Comparison of ENCODE assay signal across 17 cellular contexts in genomic region chrX:12583543-12583942, GRCh38.
DNase-seq lines count a peak whose midpoint lies in the region; ATAC-seq, FAIRE-seq and TF ChIP-seq lines count a peak whose summit lies in the region.
"Had no signal": no experiment of that assay in that cellular context is flagged by ENCODE, and none has a peak within 500 bp of the region (broad histone marks: within the 10 kb centered on the region; RNA-seq: fewer than 3 reads in every experiment).

No MANE protein-coding gene starts in this region.

- no peaks in the 10 kb centered on the region for H3K36me3 ChIP-seq in H7 (replicated peaks; ENCODE audit: control insufficient read depth, insufficient read depth, low read length)
- H3K36me3 ChIP-seq in WERI-Rb-1 = no peaks in the 10 kb centered on the region
- no peaks in the 10 kb centered on the region for H3K36me3 ChIP-seq in kidney (ENCODE audit: control insufficient read depth in 1 of 2, insufficient read depth in 2 of 2, low read length in 2 of 2)

- H3K4me1 ChIP-seq in kidney (ENCODE audit: control insufficient read depth in 1 of 2, insufficient read depth in 1 of 2, low read depth in 1 of 2, low read length in 2 of 2) = no peaks in the 10 kb centered on the region

- H3K27me3 ChIP-seq in H7 (ENCODE audit: control insufficient read depth, insufficient read depth, low read length) (no peaks in the 10 kb centered on the region), WERI-Rb-1 (ENCODE audit: insufficient read depth, low read depth, severe bottlenecking) (peaks cover 65% of the 10 kb centered on the region)

- H3K4me3 ChIP-seq in H7 (ENCODE audit: insufficient read depth, low read depth, low read length) (no peak overlapping the region), WERI-Rb-1 (ENCODE audit: low read depth, low read length) (no peak overlapping the region), kidney (ENCODE audit: low read length in 2 of 2) (no peak overlapping the region)
- H3K4me3 ChIP-seq: GM12878 had no signal

- TF ChIP-seq CTCF in WERI-Rb-1 (IDR thresholded peaks at IDR 0.05; ENCODE audit: low read depth, low read length) = no peak
- no peak for TF ChIP-seq CTCF in kidney (IDR thresholded peaks at IDR 0.05; ENCODE audit: borderline replicate concordance, extremely low read depth, insufficient read depth)
- no peak for TF ChIP-seq CTCF in GM10266 (IDR thresholded peaks at IDR 0.05; ENCODE audit: control insufficient read depth, insufficient read depth, low read depth, missing control alignments)

- no peak overlapping the region for H3K9ac ChIP-seq in kidney (ENCODE audit: low read length in 2 of 2)

- DNase-seq in H7 (peak; percentile 33), WERI-Rb-1 (peak; percentile 7), kidney (peak; percentile 56), GM10266 (ENCODE audit: extremely low spot score) (no peak), NCI-H69 (lab: John Stamatoyannopoulos, UW) (no peak)
- DNase-seq: C1 segment of cervical spinal cord; Calu3; CD4-positive, alpha-beta memory T cell; COR-L47; DMS53; DND-41; GOT3 had no signal

- intact Hi-C loops in kidney (cut with DNase I) = no loop called here

- H3K9me3 ChIP-seq in WERI-Rb-1 (ENCODE audit: severe bottlenecking) (peaks cover 2% of the 10 kb centered on the region), kidney (ENCODE audit: control insufficient read depth in 1 of 2, low read length in 2 of 2) (no peaks in the 10 kb centered on the region)

- no peak for FAIRE-seq in kidney (lab: Jason Lieb, UNC)
- FAIRE-seq: G401.6, GM12878, H54 had no signal

- ATAC-seq in GM18519 (IDR thresholded peaks at IDR 0.05; ENCODE audit: low FRiP score, unreplicated experiment) = no peak
- ATAC-seq: GM12878, HCT116 had no signal

- no peak overlapping the region for H3K27ac ChIP-seq in WERI-Rb-1
- H3K27ac ChIP-seq in kidney (ENCODE audit: low read depth in 2 of 2, low read length in 2 of 2) = no peak overlapping the region

Comparison
In these comparisons a context has a peak if more than half of its experiments do, and no peak if none do; other contexts are left out.
1. DNase-seq: peak in H7 (single experiment), WERI-Rb-1 (single experiment) and kidney (single experiment); none in GM10266 (single experiment) and NCI-H69 (single experiment).